Comparison of ENCODE assay signal across 34 cellular contexts in genomic region chr4:136283973-136284372, GRCh38.
"Had no signal": no experiment of that assay in that cellular context is flagged by ENCODE, and none has a peak within 500 bp of the region (broad histone marks: within the 10 kb centered on the region; RNA-seq: fewer than 3 reads in every experiment).

No MANE protein-coding gene starts in this region.

- DNase-seq: activated B cell treated with CpG ODN at 0.5 μM for 24 hours; activated CD4-positive, alpha-beta memory T cell treated with anti-CD3 and anti-CD28 coated beads for 36 hours; activated CD4-positive, alpha-beta T cell treated with anti-CD3 and anti-CD28 coated beads for 4 hours; activated CD4-positive, alpha-beta T cell treated with anti-CD3 and anti-CD28 coated beads, Interleukin-2, amount 10 ng/mL, durations not matched to agents 24 days and 14 days; activated CD4-positive, alpha-beta T cell treated with anti-CD3 and anti-CD28 coated beads, Interleukin-2, amount 50 U/mL, for 1 hour; activated CD4-positive, alpha-beta T cell treated with anti-CD3 and anti-CD28 coated beads, Interleukin-2, amount 50 U/mL, for 4 hours; activated CD4-positive, CD25-positive, alpha-beta regulatory T cell treated with anti-CD3 and anti-CD28 coated beads, Interleukin-2, amount 50 U/mL, for 72 hours; activated CD8-positive, alpha-beta memory T cell treated with anti-CD3 and anti-CD28 coated beads, Interleukin-2, amount 50 U/mL, for 4 hours; activated CD8-positive, alpha-beta T cell treated with anti-CD3 and anti-CD28 coated beads for 36 hours; activated effector memory CD4-positive, alpha-beta T cell treated with anti-CD3 and anti-CD28 coated beads, Interleukin-2, amount 50 U/mL, for 16 hours; activated gamma-delta T cell treated with Interleukin-2 at 50 U/mL for 16 hours; activated naive CD4-positive, alpha-beta T cell; activated naive CD4-positive, alpha-beta T cell treated with anti-CD3 and anti-CD28 coated beads for 36 hours; activated naive CD4-positive, alpha-beta T cell treated with anti-CD3 and anti-CD28 coated beads, Interleukin-2, amount 50 U/mL, for 16 hours; activated naive CD8-positive, alpha-beta T cell treated with anti-CD3 and anti-CD28 coated beads for 36 hours; activated T-cell treated with anti-CD3 and anti-CD28 coated beads for 4 hours; activated T-cell treated with anti-CD3 and anti-CD28 coated beads, Interleukin-2, amount 50 U/mL, for 1 hour; activated T-cell treated with anti-CD3 and anti-CD28 coated beads, Interleukin-2, amount 50 U/mL, for 4 hours; activated T-cell treated with anti-CD3 and anti-CD28 coated beads, Interleukin-2, amount 50 U/mL, for 72 hours; adrenal gland; amniotic stem cell; aorta; body of pancreas; brain microvascular endothelial cell; central memory CD4-positive, alpha-beta T cell; T-helper 1 cell; T-helper 2 cell; T-helper 9 cell had no signal

- H3K4me1 ChIP-seq: adrenal gland, body of pancreas, breast epithelium had no signal

- H3K36me3 ChIP-seq: adrenal gland, brain microvascular endothelial cell, breast epithelium had no signal

- ATAC-seq: activated CD8-positive, alpha-beta T cell treated with anti-CD3 and anti-CD28 coated beads for 36 hours; activated naive CD4-positive, alpha-beta T cell treated with anti-CD3 and anti-CD28 coated beads, Interleukin-2, amount 50 U/mL, for 72 hours; activated T-cell treated with anti-CD3 and anti-CD28 coated beads, Interleukin-2, amount 50 U/mL, for 4 hours; activated T-cell treated with anti-CD3 and anti-CD28 coated beads, Interleukin-2, amount 50 U/mL, for 72 hours; activated T-helper 17 cell treated with anti-CD3 and anti-CD28 coated beads, Interleukin-2, amount 50 U/mL, for 72 hours; body of pancreas had no signal

- H3K27me3 ChIP-seq: adrenal gland, body of pancreas, brain microvascular endothelial cell, breast epithelium had no signal

- H3K9me3 ChIP-seq: adrenal gland, body of pancreas had no signal

- FAIRE-seq: astrocyte, TTC549 had no signal

- H3K27ac ChIP-seq: adrenal gland, body of pancreas, brain microvascular endothelial cell, breast epithelium, VCaP had no signal

- H3K4me3 ChIP-seq: adrenal gland, body of pancreas, breast epithelium had no signal
